ENCODE assay signal across 27 cellular contexts in the genomic region with DNA sequence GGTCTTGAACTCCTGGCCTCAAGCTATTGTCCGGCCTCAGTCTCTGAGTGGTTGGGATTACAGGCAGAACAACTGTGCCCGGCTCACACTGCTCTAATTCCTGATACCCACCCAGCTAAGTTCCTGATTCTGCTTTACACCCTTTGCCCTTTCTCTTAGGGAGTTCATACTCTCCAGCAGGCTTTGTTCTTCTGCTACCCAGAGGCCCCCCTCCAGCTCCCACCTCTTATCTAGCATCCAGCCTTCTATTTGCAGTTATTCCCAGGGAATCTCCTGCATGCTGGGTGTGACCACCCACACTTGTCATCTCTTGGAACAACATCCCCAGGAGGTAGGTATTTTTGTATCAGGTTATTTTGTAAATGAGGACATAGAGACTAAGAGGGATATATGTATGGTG.
A peak's percentile ranks its signal among the peaks of the same experiment; 100 is the strongest.
DNase-seq lines count a peak whose midpoint lies in the region; ATAC-seq, FAIRE-seq and TF ChIP-seq lines count a peak whose summit lies in the region.
"Had no signal": no experiment of that assay in that cellular context is flagged by ENCODE, and none has a peak within 500 bp of the region (broad histone marks: within the 10 kb centered on the region; RNA-seq: fewer than 3 reads in every experiment).

No MANE protein-coding gene starts in this region.

- WGBS in HepG2 (ENCODE audit: low lambda C conversion rate), result 87% methylated on average over 2 of the region's 2 CpGs
- WGBS in right lobe of liver (ENCODE audit: insufficient coverage, low coverage, low lambda C conversion rate, missing lambda C conversion rate), result 73% methylated on average over 2 of the region's 2 CpGs

- peak overlapping the region; percentile 93; the same call in 1 of the 2 replicates for H3K4me2 ChIP-seq in HepG2 (ENCODE audit: low read depth, low read length)
- H3K4me2 ChIP-seq: BLaER1 had no signal

- no peak for TF ChIP-seq RAD21 in HepG2 (CRISPR knock-in tag; IDR thresholded peaks at IDR 0.05)

- H3K9me3 ChIP-seq in HepG2 (ENCODE audit: low read length) (no peaks in the 10 kb centered on the region), right lobe of liver (no peaks in the 10 kb centered on the region)
- H3K9me3 ChIP-seq: BLaER1, breast epithelium, mucosa of descending colon, prostate gland had no signal

- TF ChIP-seq POLR2A in HepG2 (IDR thresholded peaks at IDR 0.05; ENCODE audit: insufficient read depth in 1 of 2, low read depth in 2 of 2, low read length in 2 of 2) (no peak), right lobe of liver (IDR thresholded peaks at IDR 0.05) (no peak), GM18505 (IDR thresholded peaks at IDR 0.05; ENCODE audit: borderline replicate concordance, extremely low read depth, insufficient read depth, insufficient read length) (no peak)

- POLR2A ChIA-PET in HepG2 (lab: Yijun Ruan, JAX), result interaction anchor here (1.3 to 4.5 kb wide), 5 partner anchors 10 to 156 kb away, joined by 3 to 53 read pairs (median 24); a partner anchor contains a TSS

- H3K27me3 ChIP-seq in HepG2 (ENCODE audit: control insufficient read depth in 1 of 2, insufficient read depth in 2 of 2, low read length in 2 of 2) (no peaks in the 10 kb centered on the region), right lobe of liver (no peaks in the 10 kb centered on the region)
- H3K27me3 ChIP-seq: BLaER1, breast epithelium, esophagus muscularis mucosa had no signal

- intact Hi-C loops in HepG2 (cut with micrococcal nuclease; ENCODE audit: unreplicated experiment), result loop anchor here (2.0 kb wide), 3 partner anchors 45 to 157 kb away; a partner anchor contains a TSS
- intact Hi-C loops in right lobe of liver (cut with DNase I), result no loop called here

- peak overlapping the region; percentile 98 for H3K27ac ChIP-seq in HepG2 (ENCODE audit: extremely low read length, insufficient read depth, low read length)
- no peak overlapping the region for H3K27ac ChIP-seq in right lobe of liver
- H3K27ac ChIP-seq: BLaER1 had no signal

- H2AFZ ChIP-seq in HepG2 (ENCODE audit: low read length), result no peak overlapping the region

- H3K4me1 Mint-ChIP-seq in nephron, result peaks cover 52% of the 10 kb centered on the region

- CTCF ChIA-PET in HepG2 (lab: Yijun Ruan, JAX; ENCODE audit: low intra/inter-chr PET ratio, low total read pairs), result interaction anchor here (1.1 kb wide), 1 partner anchor 11 kb away, joined by 3 read pairs; no protein-coding TSS in a partner anchor

- H3K4me1 ChIP-seq in HepG2 (ENCODE audit: insufficient read depth, low read length) (peaks cover 61% of the 10 kb centered on the region), right lobe of liver (peaks cover 0 to 28% (median 12%) of the 10 kb centered on the region in 4 donors)
- H3K4me1 ChIP-seq: BLaER1 had no signal

- peak overlapping the region in 2 of 3 experiments; percentile 15 to 52 for H3K4me3 Mint-ChIP-seq in nephron
- H3K4me3 Mint-ChIP-seq: effector memory CD8-positive, alpha-beta T cell; T-helper 1 cell treated with Interleukin-12 subunit alpha and Interleukin-12 subunit beta and Interleukin-4 antibody, amounts not matched to agents 30 μg/mL and 1 μg/mL, for 36 hours had no signal

- H3K36me3 ChIP-seq in HepG2 (replicated peaks in 1 of 2; ENCODE audit: control insufficient read depth in 1 of 2, insufficient read depth in 2 of 2, low read length in 2 of 2) (no peaks in the 10 kb centered on the region), right lobe of liver (no peaks in the 10 kb centered on the region)
- H3K36me3 ChIP-seq: BLaER1, breast epithelium, esophagus muscularis mucosa, prostate gland had no signal

- peaks cover 3% of the 10 kb centered on the region for H3K79me2 ChIP-seq in HepG2 (ENCODE audit: insufficient read depth, low read length)

- TF ChIP-seq EP300 in HepG2 (IDR thresholded peaks at IDR 0.05; ENCODE audit: low read depth in 2 of 2, low read length in 2 of 2) (no peak), HepG2 (CRISPR knock-in tag; IDR thresholded peaks at IDR 0.05; ENCODE audit: borderline replicate concordance) (no peak)

- peak; percentile 58 for DNase-seq in HepG2 (ENCODE audit: low spot score)
- no peak for DNase-seq in right lobe of liver
- peak; percentile 51 for DNase-seq in cerebellar cortex (ENCODE audit: low spot score)
- DNase-seq in MV-4-11 (lab: John Stamatoyannopoulos, UW), result no peak
- no peak for DNase-seq in NCI-H2107 treated with DMSO at 0.1 percent for 48 hours (lab: John Stamatoyannopoulos, UW; ENCODE audit: unreplicated experiment)
- DNase-seq: ACHN; activated CD4-positive, alpha-beta T cell treated with anti-CD3 and anti-CD28 coated beads for 48 hours; activated naive CD4-positive, alpha-beta T cell treated with Interleukin-2 at 50 U/mL for 16 hours; activated T-cell treated with anti-CD3 and anti-CD28 coated beads, Interleukin-2, amount 50 U/mL, for 48 hours; COR-L47; effector memory CD8-positive, alpha-beta T cell; left colon; mucosa of descending colon; NCI-H1417 treated with DMSO at 0.1 percent for 48 hours; NCI-H524 treated with DMSO at 0.1 percent for 48 hours had no signal

- peaks cover 4% of the 10 kb centered on the region for H3K9me3 Mint-ChIP-seq in nephron
- H3K9me3 Mint-ChIP-seq: effector memory CD8-positive, alpha-beta T cell had no signal

- no peaks in the 10 kb centered on the region for H4K20me1 ChIP-seq in HepG2 (ENCODE audit: insufficient read depth, low read length)
- H4K20me1 ChIP-seq: BLaER1 had no signal

- H3K9ac ChIP-seq in HepG2 (ENCODE audit: insufficient read depth, low read depth, low read length), result no peak overlapping the region
- H3K9ac ChIP-seq: BLaER1 had no signal

- no peak for FAIRE-seq in HepG2 (lab: Jason Lieb, UNC)
- FAIRE-seq: colon, frontal cortex, GM12878, H54 had no signal

- TF ChIP-seq CTCF in HepG2 (CRISPR knock-in tag; IDR thresholded peaks at IDR 0.05), result no peak
- no peak for TF ChIP-seq CTCF in right lobe of liver (IDR thresholded peaks at IDR 0.05)
- no peak for TF ChIP-seq CTCF in nephron (IDR thresholded peaks at IDR 0.05; ENCODE audit: unreplicated experiment in 3 of 3)

- H3K36me3 Mint-ChIP-seq in nephron (ENCODE audit: low read depth), result no peaks in the 10 kb centered on the region

- in situ Hi-C loops in HepG2 (cut with HindIII; ENCODE audit: extremely low pct_ligation_motif_present, low pct_unique_long_range_greater_than_20kb), result loop anchor here (25.0 kb wide), 1 partner anchor 559 kb away; no protein-coding TSS in a partner anchor

- H3K4me3 ChIP-seq in HepG2 (replicated peaks in 1 of 3; ENCODE audit: insufficient read depth in 1 of 3, low read depth in 2 of 3, low read length in 3 of 3), result no peak overlapping the region
- no peak overlapping the region for H3K4me3 ChIP-seq in right lobe of liver
- H3K4me3 ChIP-seq: BLaER1, breast epithelium, esophagus muscularis mucosa, GM12878, mucosa of descending colon, prostate gland had no signal

- ATAC-seq in HepG2 (no peak), right lobe of liver (no peak), GM18505 (IDR thresholded peaks at IDR 0.05; ENCODE audit: unreplicated experiment) (no peak), GM18520 (IDR thresholded peaks at IDR 0.05; ENCODE audit: unreplicated experiment) (no peak)
- ATAC-seq: effector memory CD8-positive, alpha-beta T cell; left colon; mucosa of descending colon had no signal

- H3K27me3 Mint-ChIP-seq in nephron (ENCODE audit: low read depth), result no peaks in the 10 kb centered on the region
- H3K27me3 Mint-ChIP-seq: effector memory CD8-positive, alpha-beta T cell had no signal

- H3K27ac Mint-ChIP-seq in nephron, result peak overlapping the region; percentile 97 to 99 (median 97)
- H3K27ac Mint-ChIP-seq: effector memory CD8-positive, alpha-beta T cell had no signal

- no TSS peak for BruUV-seq in HepG2 (replicated peaks; lab: Mats Ljungman, UMichigan)

TF ChIP-seq in HepG2, 621 proteins besides CTCF, POLR2A, EP300 and RAD21 (continues in another document):
- TF ChIP-seq, protein P1, sequence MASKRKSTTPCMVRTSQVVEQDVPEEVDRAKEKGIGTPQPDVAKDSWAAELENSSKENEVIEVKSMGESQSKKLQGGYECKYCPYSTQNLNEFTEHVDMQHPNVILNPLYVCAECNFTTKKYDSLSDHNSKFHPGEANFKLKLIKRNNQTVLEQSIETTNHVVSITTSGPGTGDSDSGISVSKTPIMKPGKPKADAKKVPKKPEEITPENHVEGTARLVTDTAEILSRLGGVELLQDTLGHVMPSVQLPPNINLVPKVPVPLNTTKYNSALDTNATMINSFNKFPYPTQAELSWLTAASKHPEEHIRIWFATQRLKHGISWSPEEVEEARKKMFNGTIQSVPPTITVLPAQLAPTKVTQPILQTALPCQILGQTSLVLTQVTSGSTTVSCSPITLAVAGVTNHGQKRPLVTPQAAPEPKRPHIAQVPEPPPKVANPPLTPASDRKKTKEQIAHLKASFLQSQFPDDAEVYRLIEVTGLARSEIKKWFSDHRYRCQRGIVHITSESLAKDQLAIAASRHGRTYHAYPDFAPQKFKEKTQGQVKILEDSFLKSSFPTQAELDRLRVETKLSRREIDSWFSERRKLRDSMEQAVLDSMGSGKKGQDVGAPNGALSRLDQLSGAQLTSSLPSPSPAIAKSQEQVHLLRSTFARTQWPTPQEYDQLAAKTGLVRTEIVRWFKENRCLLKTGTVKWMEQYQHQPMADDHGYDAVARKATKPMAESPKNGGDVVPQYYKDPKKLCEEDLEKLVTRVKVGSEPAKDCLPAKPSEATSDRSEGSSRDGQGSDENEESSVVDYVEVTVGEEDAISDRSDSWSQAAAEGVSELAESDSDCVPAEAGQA (IDR thresholded peaks at IDR 0.05; ENCODE audit: low read depth), result no peak
- TF ChIP-seq, protein P1 (CRISPR knock-in tag; IDR thresholded peaks at IDR 0.05; ENCODE audit: borderline replicate concordance), result no peak

Comparison
In these comparisons a context has a peak if more than half of its experiments do, and no peak if none do; other contexts are left out.
1. DNase-seq: peak in HepG2 (single experiment) and cerebellar cortex (single experiment); none in right lobe of liver (0 of 3), MV-4-11 (single experiment) and NCI-H2107 treated with DMSO at 0.1 percent for 48 hours (single experiment).